In the genomic region with DNA sequence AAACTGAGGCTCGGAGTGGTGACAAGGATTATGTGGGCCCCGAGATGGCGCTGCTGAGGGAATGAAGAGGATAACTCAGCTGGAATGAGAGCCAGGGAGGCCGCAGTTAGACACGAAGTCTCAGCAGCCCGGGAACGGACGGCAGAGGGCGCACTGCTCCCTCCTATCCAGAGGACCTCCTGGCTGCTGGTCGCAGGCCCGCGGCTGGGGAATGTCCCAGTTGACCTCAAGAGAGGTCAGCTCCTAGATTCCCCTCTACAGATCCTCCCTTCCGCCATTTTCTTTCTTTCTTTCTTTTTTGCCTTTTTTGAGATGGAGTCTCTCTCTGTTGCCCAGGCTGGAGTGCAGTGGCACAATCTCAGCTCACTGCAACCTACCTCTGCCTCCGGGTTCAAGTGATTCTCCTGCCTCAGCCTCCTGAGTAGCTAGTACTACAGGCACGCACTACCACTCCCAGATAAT, we compare ENCODE assay signal across 9 cellular contexts. TPM values are rescaled to one million over a fixed set of nuclear protein-coding genes. Genes with fewer than 3 reads are reported as not detected.
A peak's percentile ranks its signal among the peaks of the same experiment; 100 is the strongest.
DNase-seq lines count a peak whose midpoint lies in the region; ATAC-seq and TF ChIP-seq lines count a peak whose summit lies in the region.
"Had no signal": no experiment of that assay in that cellular context is flagged by ENCODE, and none has a peak within 500 bp of the region (broad histone marks: within the 10 kb centered on the region; RNA-seq: fewer than 3 reads in every experiment).

No MANE protein-coding gene starts in this region.

- H3K27me3 Mint-ChIP-seq in osteocyte (ENCODE audit: unreplicated experiment) (no peaks in the 10 kb centered on the region), type B pancreatic cell (peaks cover 5% of the 10 kb centered on the region)

- H3K4me3 Mint-ChIP-seq in osteocyte (ENCODE audit: unreplicated experiment) (no peak overlapping the region), type B pancreatic cell (no peak overlapping the region)
- H3K4me3 Mint-ChIP-seq: activated naive CD4-positive, alpha-beta T cell treated with anti-CD3 and anti-CD28 coated beads, Interleukin-2, amount 50 U/mL, for 24 hours had no signal

- H3K27me3 ChIP-seq in foreskin keratinocyte: no peaks in the 10 kb centered on the region

- DNase-seq in Caki2 (ENCODE audit: low read depth): peak; percentile 73
- DNase-seq in HuH-7.5 (ENCODE audit: low spot score): peak; percentile 84
- peak; percentile 74 for DNase-seq in RPMI7951 (ENCODE audit: low read depth)
- DNase-seq in activated T-helper 1 cell treated with anti-CD3 and anti-CD28 coated beads, Interleukin-2, amount 50 U/mL, for 16 hours (ENCODE audit: low read depth in 1 of 2, low spot score in 1 of 2): peak; percentile 24
- peak; percentile 23 to 40 for DNase-seq in foreskin keratinocyte
- DNase-seq in osteocyte (ENCODE audit: extremely low spot score, unreplicated experiment): peak; percentile 90
- DNase-seq in type B pancreatic cell (ENCODE audit: extremely low spot score, unreplicated experiment): peak; percentile 88

- ATAC-seq in foreskin keratinocyte (peak; percentile 62), GM21447 (IDR thresholded peaks at IDR 0.05; ENCODE audit: unreplicated experiment) (no peak)

- in situ Hi-C loops in Caki2 (cut with HindIII; ENCODE audit: low pct_unique_long_range_greater_than_20kb, low sequenced_read_pairs): no loop called here

- TF ChIP-seq CTCF in foreskin keratinocyte (conservative IDR thresholded peaks at IDR 0.05): peak; percentile 86
- peak; percentile 77 for TF ChIP-seq CTCF in osteocyte (IDR thresholded peaks at IDR 0.05)
- TF ChIP-seq CTCF in type B pancreatic cell (conservative IDR thresholded peaks at IDR 0.05): peak; percentile 93

- H3K36me3 Mint-ChIP-seq in osteocyte (ENCODE audit: unreplicated experiment) (no peaks in the 10 kb centered on the region), type B pancreatic cell (peaks cover 6% of the 10 kb centered on the region)

- H3K27ac Mint-ChIP-seq in osteocyte (ENCODE audit: unreplicated experiment) (no peak overlapping the region), type B pancreatic cell (no peak overlapping the region)
- H3K27ac Mint-ChIP-seq: activated naive CD4-positive, alpha-beta T cell treated with anti-CD3 and anti-CD28 coated beads, Interleukin-2, amount 50 U/mL, for 24 hours had no signal

- H3K27ac ChIP-seq in foreskin keratinocyte: no peak overlapping the region

- no peaks in the 10 kb centered on the region for H3K4me1 ChIP-seq in foreskin keratinocyte

- H3K4me1 Mint-ChIP-seq in osteocyte (ENCODE audit: unreplicated experiment): no peaks in the 10 kb centered on the region
- H3K4me1 Mint-ChIP-seq in type B pancreatic cell (ENCODE audit: unreplicated experiment): peaks cover 9% of the 10 kb centered on the region
- H3K4me1 Mint-ChIP-seq: activated naive CD4-positive, alpha-beta T cell treated with anti-CD3 and anti-CD28 coated beads, Interleukin-2, amount 50 U/mL, for 24 hours had no signal

- H3K9me3 Mint-ChIP-seq in osteocyte (ENCODE audit: unreplicated experiment) (peaks cover 8% of the 10 kb centered on the region), type B pancreatic cell (peaks cover 6% of the 10 kb centered on the region)

RNA-seq across cellular contexts. Expression of a gene that starts 24.1 kb away (rescaled TPM):
- not detected in 2 replicates for total RNA-seq in Caki2 (2014; rRNA removed; shearing (Covaris generic); ENCODE audit: low replicate concordance)
- total RNA-seq in RPMI7951 (2014; rRNA removed; shearing (Covaris generic)): not detected in 2 replicates
- total RNA-seq in foreskin keratinocyte: not detected in 2 replicates
- polyA plus RNA-seq in foreskin keratinocyte: not detected in 2 replicates
- not detected in 2 replicates for total RNA-seq in osteocyte
- total RNA-seq in type B pancreatic cell (ENCODE audit: low replicate concordance): not detected in 2 replicates

RNA-seq across cellular contexts. Expression of a gene that starts 26.8 kb away (rescaled TPM):
- total RNA-seq in Caki2 (2014; rRNA removed; shearing (Covaris generic); ENCODE audit: low replicate concordance): 34.4 and 59.0 TPM in 2 replicates
- 39.0 and 53.5 TPM in 2 replicates for total RNA-seq in RPMI7951 (2014; rRNA removed; shearing (Covaris generic))
- total RNA-seq in foreskin keratinocyte: 36.5 and 51.0 TPM in 2 replicates
- polyA plus RNA-seq in foreskin keratinocyte: 69.8 and 94.1 TPM in 2 replicates
- total RNA-seq in osteocyte: 43.7 and 46.9 TPM in 2 replicates
- 16.2 and 23.2 TPM in 2 replicates for total RNA-seq in type B pancreatic cell (ENCODE audit: low replicate concordance)

RNA-seq across cellular contexts. Expression of a gene that starts 30.4 kb away (rescaled TPM):
- 5.0 and 8.7 TPM in 2 replicates for total RNA-seq in Caki2 (2014; rRNA removed; shearing (Covaris generic); ENCODE audit: low replicate concordance)
- total RNA-seq in RPMI7951 (2014; rRNA removed; shearing (Covaris generic)): not detected in 2 replicates
- not detected in 2 replicates for total RNA-seq in foreskin keratinocyte
- not detected in 2 replicates for polyA plus RNA-seq in foreskin keratinocyte
- 0.11 and 0.52 TPM in 2 replicates for total RNA-seq in osteocyte
- 0.38 and 21.7 TPM in 2 replicates for total RNA-seq in type B pancreatic cell (ENCODE audit: low replicate concordance)

Comparison
In these comparisons a context has a peak if more than half of its experiments do, and no peak if none do; other contexts are left out.
1. DNase-seq: peak in every context shown above with its lines; median percentile 90 in osteocyte; 88 in type B pancreatic cell; 84 in HuH-7.5; 74 in RPMI7951; 73 in Caki2; 32 in foreskin keratinocyte; 24 in activated T-helper 1 cell treated with anti-CD3 and anti-CD28 coated beads, Interleukin-2, amount 50 U/mL, for 16 hours.